In genomic region chr19:40685563-40685962, GRCh38 we compare ENCODE assay signal across 34 cellular contexts. TPM values are rescaled to one million over a fixed set of nuclear protein-coding genes. Genes with fewer than 3 reads are reported as not detected.
DNase-seq lines count a peak whose midpoint lies in the region; ATAC-seq and TF ChIP-seq lines count a peak whose summit lies in the region.
"Had no signal": no experiment of that assay in that cellular context is flagged by ENCODE, and none has a peak within 500 bp of the region (broad histone marks: within the 10 kb centered on the region; RNA-seq: fewer than 3 reads in every experiment).

No MANE protein-coding gene starts in this region.

- H3K9me3 ChIP-seq in GM23248 (ENCODE audit: low read depth), result no peaks in the 10 kb centered on the region
- H3K9me3 ChIP-seq in NT2/D1 (ENCODE audit: insufficient read depth, low read length), result no peaks in the 10 kb centered on the region
- no peaks in the 10 kb centered on the region for H3K9me3 ChIP-seq in neural progenitor cell (ENCODE audit: low read depth)
- H3K9me3 ChIP-seq: esophagus muscularis mucosa, HAP-1, prostate gland, SK-N-SH, transverse colon had no signal

- H3K36me3 ChIP-seq in GM23248 (ENCODE audit: low read depth) (peaks cover 28% of the 10 kb centered on the region; the same call in 1 of the 2 replicates), NT2/D1 (ENCODE audit: insufficient read depth, insufficient read length, low read length) (peaks cover 47% of the 10 kb centered on the region), neural progenitor cell (no peaks in the 10 kb centered on the region)
- H3K36me3 ChIP-seq: prostate gland had no signal

- no peaks in the 10 kb centered on the region for H3K4me1 Mint-ChIP-seq in neural progenitor cell

- H3K4me3 ChIP-seq in GM23248 (no peak overlapping the region), NT2/D1 (ENCODE audit: insufficient read length, low read depth) (no peak overlapping the region), fibroblast of the aortic adventitia (ENCODE audit: low read depth, low read length) (no peak overlapping the region), neural progenitor cell (no peak overlapping the region)
- H3K4me3 ChIP-seq: esophagus muscularis mucosa, GM12878, HAP-1, prostate gland, transverse colon had no signal

- no peaks in the 10 kb centered on the region for H3K9me2 ChIP-seq in GM23248 (ENCODE audit: insufficient read depth)
- H3K9me2 ChIP-seq: SK-N-SH had no signal

- no peak overlapping the region for H3K27ac ChIP-seq in GM23248
- no peak overlapping the region for H3K27ac ChIP-seq in neural progenitor cell
- H3K27ac ChIP-seq: esophagus muscularis mucosa, prostate gland, transverse colon had no signal

- H3F3A ChIP-seq in GM23248 (ENCODE audit: insufficient read depth) (peaks cover 5% of the 10 kb centered on the region; the same call in 1 of the 2 replicates), neural progenitor cell (ENCODE audit: low read depth) (no peaks in the 10 kb centered on the region)

- H2AFZ ChIP-seq in GM23248 (no peak overlapping the region), neural progenitor cell (replicated peaks) (no peak overlapping the region)

- peaks cover 25% of the 10 kb centered on the region for H3K36me3 Mint-ChIP-seq in neural progenitor cell

- in situ Hi-C loops in GM23248 (cut with MboI), result no loop called here

- H3K4me3 Mint-ChIP-seq in neural progenitor cell, result peak overlapping the region; percentile 1
- H3K4me3 Mint-ChIP-seq: activated B cell treated with CpG ODN at 0.5 μM for 24 hours; activated T-cell treated with anti-CD3 and anti-CD28 coated beads, Interleukin-2, amount 50 U/mL, for 4 hours; effector memory CD8-positive, alpha-beta T cell had no signal

- TF ChIP-seq CTCF in fibroblast of the aortic adventitia (IDR thresholded peaks at IDR 0.05; ENCODE audit: insufficient read depth, low read length), result no peak
- no peak for TF ChIP-seq CTCF in neural progenitor cell (IDR thresholded peaks at IDR 0.05)

- H3K9ac ChIP-seq in GM23248 (no peak overlapping the region), NT2/D1 (ENCODE audit: insufficient read length, low read depth) (peak overlapping the region; percentile 21), neural progenitor cell (no peak overlapping the region)
- H3K9ac ChIP-seq: SK-N-SH had no signal

- peak overlapping the region; percentile 24 for H3K27ac Mint-ChIP-seq in neural progenitor cell
- H3K27ac Mint-ChIP-seq: activated B cell treated with CpG ODN at 0.5 μM for 24 hours had no signal

- no peaks in the 10 kb centered on the region for H3K27me3 Mint-ChIP-seq in neural progenitor cell (ENCODE audit: insufficient read depth, low read depth)
- H3K27me3 Mint-ChIP-seq: activated B cell treated with CpG ODN at 0.5 μM for 24 hours; effector memory CD8-positive, alpha-beta T cell had no signal

- H4K20me1 ChIP-seq in GM23248 (ENCODE audit: insufficient read depth) (no peaks in the 10 kb centered on the region), neural progenitor cell (ENCODE audit: low read depth) (peaks cover 17% of the 10 kb centered on the region)

- H3K9me3 Mint-ChIP-seq in neural progenitor cell, result no peaks in the 10 kb centered on the region
- H3K9me3 Mint-ChIP-seq: activated B cell treated with CpG ODN at 0.5 μM for 24 hours; activated T-cell treated with anti-CD3 and anti-CD28 coated beads, Interleukin-2, amount 50 U/mL, for 4 hours; effector memory CD8-positive, alpha-beta T cell had no signal

- H3K79me2 ChIP-seq in GM23248 (ENCODE audit: insufficient read depth), result peaks cover 40% of the 10 kb centered on the region
- peaks cover 20% of the 10 kb centered on the region for H3K79me2 ChIP-seq in neural progenitor cell (ENCODE audit: low read depth)

- H3K4me2 ChIP-seq in GM23248 (ENCODE audit: unreplicated experiment), result no peak overlapping the region
- H3K4me2 ChIP-seq in neural progenitor cell, result no peak overlapping the region
- H3K4me2 ChIP-seq: SK-N-SH had no signal

- H3K27me3 ChIP-seq in GM23248 (replicated peaks; ENCODE audit: insufficient read depth), result no peaks in the 10 kb centered on the region
- H3K27me3 ChIP-seq in NT2/D1 (ENCODE audit: insufficient read depth, insufficient read length), result no peaks in the 10 kb centered on the region
- no peaks in the 10 kb centered on the region for H3K27me3 ChIP-seq in neural progenitor cell
- H3K27me3 ChIP-seq: esophagus muscularis mucosa, transverse colon had no signal

- 32% methylated on average over 6 of the region's 6 CpGs for WGBS in GM23248 (ENCODE audit: low coverage in 1 of 2, low lambda C conversion rate in 2 of 2, missing lambda C conversion rate in 2 of 2), 2 experiments

- ATAC-seq in HG03175 (IDR thresholded peaks at IDR 0.05; ENCODE audit: unreplicated experiment) (no peak), GM18873 (IDR thresholded peaks at IDR 0.05; ENCODE audit: low FRiP score, unreplicated experiment) (no peak), HG03432 (IDR thresholded peaks at IDR 0.05; ENCODE audit: unreplicated experiment) (no peak), HG02678 (IDR thresholded peaks at IDR 0.05; ENCODE audit: unreplicated experiment) (no peak)
- ATAC-seq: activated T-cell treated with anti-CD3 and anti-CD28 coated beads, Interleukin-2, amount 50 U/mL, for 4 hours; effector memory CD8-positive, alpha-beta T cell; GM12878; left cardiac atrium; sciatic nerve had no signal

- DNase-seq in GM23248 (peak; percentile 46), NT2/D1 (ENCODE audit: low read depth, low spot score) (no peak), fibroblast of the aortic adventitia (ENCODE audit: low read depth) (peak; percentile 25), neural progenitor cell (ENCODE audit: low spot score) (no peak)
- DNase-seq: activated B cell treated with CpG ODN at 0.5 μM for 24 hours; activated CD4-positive, alpha-beta T cell treated with anti-CD3 and anti-CD28 coated beads, Interleukin-2, amount 50 U/mL, for 1 hour; activated gamma-delta T cell treated with Interleukin-2 at 50 U/mL for 16 hours; activated T-cell treated with anti-CD3 and anti-CD28 coated beads, Interleukin-2, amount 50 U/mL, for 4 hours; C1 segment of cervical spinal cord; central memory CD4-positive, alpha-beta T cell; cortex of kidney; DMS153; effector memory CD8-positive, alpha-beta T cell; hypothalamus; KG1; left cardiac atrium; mesenchymal stem cell; MM.1S; NCI-H1105 treated with DMSO at 0.1 percent for 48 hours; NCI-H187 treated with DMSO at 0.1 percent for 48 hours; NCI-H2171 treated with DMSO at 0.1 percent for 48 hours; NCI-H510A treated with DMSO at 0.1 percent for 48 hours; SK-N-SH; stimulated activated CD4-positive, alpha-beta T cell treated with anti-CD3 and anti-CD28 coated beads, Interleukin-4, amount 100 ng/mL, for 4 hours; transverse colon had no signal

- H3K4me1 ChIP-seq in GM23248 (ENCODE audit: insufficient read depth), result peaks cover 17% of the 10 kb centered on the region
- H3K4me1 ChIP-seq in NT2/D1 (ENCODE audit: insufficient read depth, insufficient read length), result peaks cover 9% of the 10 kb centered on the region
- no peaks in the 10 kb centered on the region for H3K4me1 ChIP-seq in neural progenitor cell

RNA-seq across cellular contexts. Expression of gene NUMBL, which starts 4.9 kb away (rescaled TPM):
- 33.4 and 49.7 TPM in 2 replicates for total RNA-seq in GM23248 (2014; rRNA removed; shearing (Covaris generic))
- 30.8 and 35.1 TPM in 2 replicates for polyA plus RNA-seq in GM23248 (2016; fragmentation: Nextera tagmentation; extraction: Ambion mirVana)
- total RNA-seq in fibroblast of the aortic adventitia (ENCODE audit: low replicate concordance), result 51.4 and 251 TPM in 2 replicates
- total RNA-seq in neural progenitor cell (ENCODE audit: low replicate concordance), result 6.4 and 19.8 TPM in 2 replicates

RNA-seq across cellular contexts. Expression of gene COQ8B, which starts 31.1 kb away (rescaled TPM):
- total RNA-seq in GM23248 (2014; rRNA removed; shearing (Covaris generic)), result 28.6 and 43.4 TPM in 2 replicates
- polyA plus RNA-seq in GM23248 (2016; fragmentation: Nextera tagmentation; extraction: Ambion mirVana), result 13.4 and 15.2 TPM in 2 replicates
- total RNA-seq in fibroblast of the aortic adventitia (ENCODE audit: low replicate concordance) (19.5 and 29.5 TPM in 2 replicates), neural progenitor cell (ENCODE audit: low replicate concordance) (27.7 and 89.7 TPM in 2 replicates)

RNA-seq across cellular contexts. Expression of gene ITPKC, which starts 31.3 kb away (rescaled TPM):
- total RNA-seq in GM23248 (2014; rRNA removed; shearing (Covaris generic)), result 19.9 and 24.7 TPM in 2 replicates
- polyA plus RNA-seq in GM23248 (2016; fragmentation: Nextera tagmentation; extraction: Ambion mirVana), result 8.5 and 10.4 TPM in 2 replicates
- total RNA-seq in fibroblast of the aortic adventitia (ENCODE audit: low replicate concordance) (12.7 and 15.2 TPM in 2 replicates), neural progenitor cell (ENCODE audit: low replicate concordance) (6.5 and 12.4 TPM in 2 replicates)

Comparison
In these comparisons a context has a peak if more than half of its experiments do, and no peak if none do; other contexts are left out.
1. DNase-seq: peak in GM23248 (single experiment) and fibroblast of the aortic adventitia (single experiment); none in NT2/D1 (single experiment) and neural progenitor cell (single experiment).